In genomic region chr17:2354311-2354710, GRCh38 we compare ENCODE assay signal across 23 cellular contexts. TPM values are rescaled to one million over a fixed set of nuclear protein-coding genes. Genes with fewer than 3 reads are reported as not detected.
DNase-seq lines count a peak whose midpoint lies in the region; ATAC-seq, FAIRE-seq and TF ChIP-seq lines count a peak whose summit lies in the region.
"Had no signal": no experiment of that assay in that cellular context is flagged by ENCODE, and none has a peak within 500 bp of the region (broad histone marks: within the 10 kb centered on the region; RNA-seq: fewer than 3 reads in every experiment).

No MANE protein-coding gene starts in this region.

- no peaks in the 10 kb centered on the region for H3K27me3 ChIP-seq in HepG2 (ENCODE audit: control insufficient read depth in 1 of 2, insufficient read depth in 2 of 2, low read length in 2 of 2)
- H3K27me3 ChIP-seq in right lobe of liver: no peaks in the 10 kb centered on the region
- no peaks in the 10 kb centered on the region for H3K27me3 ChIP-seq in astrocyte (ENCODE audit: insufficient read depth, low read length)
- H3K27me3 ChIP-seq: BLaER1 treated with 17β-estradiol and CSF1 and Interleukin-3, amounts not matched to agents 10 nM and 100 nM had no signal

- no peaks in the 10 kb centered on the region for H4K20me1 ChIP-seq in HepG2 (ENCODE audit: insufficient read depth, low read length)
- peaks cover 51% of the 10 kb centered on the region for H4K20me1 ChIP-seq in astrocyte (ENCODE audit: insufficient read depth, low read length)

- POLR2A ChIA-PET in activated CD4-positive, alpha-beta T cell treated with anti-CD3 and anti-CD28 coated beads for 36 hours (lab: Charles Lee): interaction anchor here (0.9 kb wide), 1 partner anchor 28 kb away, joined by 5 read pairs; no protein-coding TSS in a partner anchor
- POLR2A ChIA-PET in HepG2 (lab: Yijun Ruan, JAX): no interaction called here

- peak overlapping the region; percentile 4 for H3K4me3 Mint-ChIP-seq in activated CD4-positive, alpha-beta T cell treated with anti-CD3 and anti-CD28 coated beads, Interleukin-2, amount 10 ng/mL, durations not matched to agents 24 days and 14 days
- H3K4me3 Mint-ChIP-seq in activated CD4-positive, alpha-beta T cell treated with anti-CD3 and anti-CD28 coated beads for 36 hours: no peak overlapping the region
- no peak overlapping the region for H3K4me3 Mint-ChIP-seq in astrocyte (ENCODE audit: unreplicated experiment)
- H3K4me3 Mint-ChIP-seq: HFFc6 had no signal

- H3K9ac ChIP-seq in HepG2 (ENCODE audit: insufficient read depth, low read depth, low read length): no peak overlapping the region
- H3K9ac ChIP-seq in astrocyte (ENCODE audit: low read length): no peak overlapping the region
- H3K9ac ChIP-seq: BLaER1 treated with 17β-estradiol and CSF1 and Interleukin-3, amounts not matched to agents 10 nM and 100 nM; KMS-11 had no signal

- peaks cover 12% of the 10 kb centered on the region for H3K4me1 Mint-ChIP-seq in activated CD4-positive, alpha-beta T cell treated with anti-CD3 and anti-CD28 coated beads, Interleukin-2, amount 10 ng/mL, durations not matched to agents 24 days and 14 days
- H3K4me1 Mint-ChIP-seq in activated CD4-positive, alpha-beta T cell treated with anti-CD3 and anti-CD28 coated beads for 36 hours: peaks cover 16% of the 10 kb centered on the region
- peaks cover 4% of the 10 kb centered on the region for H3K4me1 Mint-ChIP-seq in astrocyte (ENCODE audit: low read depth, unreplicated experiment)

- no peaks in the 10 kb centered on the region for H3K27me3 Mint-ChIP-seq in activated CD4-positive, alpha-beta T cell treated with anti-CD3 and anti-CD28 coated beads, Interleukin-2, amount 10 ng/mL, durations not matched to agents 24 days and 14 days
- H3K27me3 Mint-ChIP-seq in activated CD4-positive, alpha-beta T cell treated with anti-CD3 and anti-CD28 coated beads for 36 hours: no peaks in the 10 kb centered on the region
- H3K27me3 Mint-ChIP-seq in astrocyte (ENCODE audit: low read depth, unreplicated experiment): no peaks in the 10 kb centered on the region

- H3K4me3 ChIP-seq in HepG2 (replicated peaks in 1 of 3; ENCODE audit: insufficient read depth in 1 of 3, low read depth in 2 of 3, low read length in 3 of 3) (no peak overlapping the region), right lobe of liver (no peak overlapping the region), astrocyte (ENCODE audit: insufficient read depth, low read depth, low read length) (no peak overlapping the region)
- H3K4me3 ChIP-seq: BLaER1 treated with 17β-estradiol and CSF1 and Interleukin-3, amounts not matched to agents 10 nM and 100 nM had no signal

- CTCF ChIA-PET in activated CD4-positive, alpha-beta T cell treated with anti-CD3 and anti-CD28 coated beads for 36 hours (lab: Charles Lee): interaction anchor here (0.6 to 3.8 kb wide), 11 partner anchors 11 to 180 kb away, joined by 3 to 17 read pairs (median 5); no protein-coding TSS in a partner anchor
- CTCF ChIA-PET in HepG2 (lab: Yijun Ruan, JAX; ENCODE audit: low intra/inter-chr PET ratio, low total read pairs): no interaction called here

- no peak for DNase-seq in activated CD4-positive, alpha-beta T cell treated with anti-CD3 and anti-CD28 coated beads, Interleukin-2, amount 10 ng/mL, durations not matched to agents 24 days and 14 days
- DNase-seq in activated CD4-positive, alpha-beta T cell treated with anti-CD3 and anti-CD28 coated beads for 36 hours: no peak
- DNase-seq in HepG2 (ENCODE audit: low spot score) (no peak), right lobe of liver (no peak), astrocyte (ENCODE audit: low read depth) (no peak), globus pallidus (ENCODE audit: low spot score) (no peak), DMS53 (lab: John Stamatoyannopoulos, UW) (no peak)
- DNase-seq: Caco-2, DMS153, EL, HFFc6, NCI-H1048, NCI-H1436 treated with DMSO at 0.1 percent for 48 hours, NCI-H2029 treated with DMSO at 0.1 percent for 48 hours, NCI-H2171 treated with DMSO at 0.1 percent for 48 hours, NCI-H446 treated with DMSO at 0.1 percent for 48 hours, NCI-H748 treated with DMSO at 0.1 percent for 48 hours, PC-3 had no signal

- BruUV-seq in HepG2 (replicated peaks; lab: Mats Ljungman, UMichigan): no TSS peak

- H3K79me2 ChIP-seq in HepG2 (ENCODE audit: insufficient read depth, low read length) (no peaks in the 10 kb centered on the region), astrocyte (ENCODE audit: insufficient read depth, low read length) (peaks cover 3% of the 10 kb centered on the region)

- in situ Hi-C loops in HepG2 (cut with HindIII; ENCODE audit: extremely low pct_ligation_motif_present, low pct_unique_long_range_greater_than_20kb): no loop called here

- H3K36me3 ChIP-seq in HepG2 (replicated peaks in 1 of 2; ENCODE audit: control insufficient read depth in 1 of 2, insufficient read depth in 2 of 2, low read length in 2 of 2) (no peaks in the 10 kb centered on the region; a peak in 2 of 5 replicates), right lobe of liver (no peaks in the 10 kb centered on the region), astrocyte (ENCODE audit: insufficient read depth, low read length) (no peaks in the 10 kb centered on the region)

- H2AFZ ChIP-seq in HepG2 (ENCODE audit: low read length): no peak overlapping the region
- no peak overlapping the region for H2AFZ ChIP-seq in astrocyte (ENCODE audit: low read depth, low read length)

- H3K4me1 ChIP-seq in HepG2 (ENCODE audit: insufficient read depth, low read length): no peaks in the 10 kb centered on the region
- H3K4me1 ChIP-seq in right lobe of liver: peaks cover 0 to 2% (median 0%) of the 10 kb centered on the region in 4 donors
- peaks cover 10% of the 10 kb centered on the region for H3K4me1 ChIP-seq in astrocyte (ENCODE audit: insufficient read depth, low read length)

- no peak overlapping the region for H3K27ac Mint-ChIP-seq in activated CD4-positive, alpha-beta T cell treated with anti-CD3 and anti-CD28 coated beads, Interleukin-2, amount 10 ng/mL, durations not matched to agents 24 days and 14 days
- H3K27ac Mint-ChIP-seq in activated CD4-positive, alpha-beta T cell treated with anti-CD3 and anti-CD28 coated beads for 36 hours: no peak overlapping the region
- H3K27ac Mint-ChIP-seq in astrocyte (ENCODE audit: unreplicated experiment): peak overlapping the region; percentile 44
- H3K27ac Mint-ChIP-seq: HFFc6 had no signal

- H3K36me3 Mint-ChIP-seq in activated CD4-positive, alpha-beta T cell treated with anti-CD3 and anti-CD28 coated beads, Interleukin-2, amount 10 ng/mL, durations not matched to agents 24 days and 14 days (ENCODE audit: low read depth): peaks cover 2% of the 10 kb centered on the region
- H3K36me3 Mint-ChIP-seq in activated CD4-positive, alpha-beta T cell treated with anti-CD3 and anti-CD28 coated beads for 36 hours (ENCODE audit: low read depth): peaks cover 2% of the 10 kb centered on the region
- H3K36me3 Mint-ChIP-seq in astrocyte (ENCODE audit: low read depth, unreplicated experiment): peaks cover 8% of the 10 kb centered on the region

- intact Hi-C loops in activated CD4-positive, alpha-beta T cell treated with anti-CD3 and anti-CD28 coated beads, Interleukin-2, amount 10 ng/mL, durations not matched to agents 24 days and 14 days (cut with micrococcal nuclease): no loop called here
- intact Hi-C loops in activated CD4-positive, alpha-beta T cell treated with anti-CD3 and anti-CD28 coated beads for 36 hours (cut with DNase I, micrococcal nuclease): loop anchor here in 1 of 2 experiments (5.0 kb wide), 1 partner anchor 302 kb away; no protein-coding TSS in a partner anchor
- intact Hi-C loops in HepG2 (cut with micrococcal nuclease; ENCODE audit: unreplicated experiment): no loop called here
- intact Hi-C loops in right lobe of liver (cut with DNase I): no loop called here

- H3K9me3 Mint-ChIP-seq in activated CD4-positive, alpha-beta T cell treated with anti-CD3 and anti-CD28 coated beads, Interleukin-2, amount 10 ng/mL, durations not matched to agents 24 days and 14 days: no peaks in the 10 kb centered on the region
- no peaks in the 10 kb centered on the region for H3K9me3 Mint-ChIP-seq in activated CD4-positive, alpha-beta T cell treated with anti-CD3 and anti-CD28 coated beads for 36 hours (ENCODE audit: low read depth)
- peaks cover 2% of the 10 kb centered on the region for H3K9me3 Mint-ChIP-seq in astrocyte (ENCODE audit: unreplicated experiment)
- H3K9me3 Mint-ChIP-seq: HFFc6 had no signal

- FAIRE-seq in HepG2 (lab: Jason Lieb, UNC) (no peak), astrocyte (lab: Jason Lieb, UNC) (no peak)
- FAIRE-seq: A204.1, H1 had no signal

- TF ChIP-seq POLR2A in HepG2 (IDR thresholded peaks at IDR 0.05; ENCODE audit: insufficient read depth in 1 of 2, low read depth in 2 of 2, low read length in 2 of 2) (no peak), right lobe of liver (IDR thresholded peaks at IDR 0.05) (no peak)

- TF ChIP-seq EP300 in HepG2 (IDR thresholded peaks at IDR 0.05; ENCODE audit: low read depth in 2 of 2, low read length in 2 of 2): no peak
- TF ChIP-seq EP300 in HepG2 (CRISPR knock-in tag; IDR thresholded peaks at IDR 0.05; ENCODE audit: borderline replicate concordance): no peak

- TF ChIP-seq CTCF in HepG2 (CRISPR knock-in tag; IDR thresholded peaks at IDR 0.05) (no peak), right lobe of liver (IDR thresholded peaks at IDR 0.05) (no peak), astrocyte (IDR thresholded peaks at IDR 0.05; ENCODE audit: insufficient read depth, low read depth, low read length) (no peak)

- no peak for ATAC-seq in activated CD4-positive, alpha-beta T cell treated with anti-CD3 and anti-CD28 coated beads for 36 hours
- ATAC-seq in HepG2 (no peak), right lobe of liver (no peak), HG03045 (IDR thresholded peaks at IDR 0.05; ENCODE audit: unreplicated experiment) (no peak)
- ATAC-seq: PC-3 had no signal

- H3K27ac ChIP-seq in HepG2 (ENCODE audit: extremely low read length, insufficient read depth, low read length) (no peak overlapping the region), right lobe of liver (no peak overlapping the region), astrocyte (ENCODE audit: low read depth, low read length) (no peak overlapping the region)
- H3K27ac ChIP-seq: BLaER1 treated with 17β-estradiol and CSF1 and Interleukin-3, amounts not matched to agents 10 nM and 100 nM; KMS-11 had no signal

- 90% methylated on average over 8 of the region's 8 CpGs for WGBS in HepG2 (ENCODE audit: low lambda C conversion rate)
- WGBS in right lobe of liver (ENCODE audit: insufficient coverage, low coverage, low lambda C conversion rate, missing lambda C conversion rate): 75% methylated on average over 8 of the region's 8 CpGs

- H3K4me2 ChIP-seq in HepG2 (ENCODE audit: low read depth, low read length) (no peak overlapping the region), astrocyte (ENCODE audit: low read length) (no peak overlapping the region)
- H3K4me2 ChIP-seq: BLaER1 treated with 17β-estradiol and CSF1 and Interleukin-3, amounts not matched to agents 10 nM and 100 nM; KMS-11 had no signal

- no peak for TF ChIP-seq RAD21 in HepG2 (CRISPR knock-in tag; IDR thresholded peaks at IDR 0.05)

- H3K9me3 ChIP-seq in HepG2 (ENCODE audit: low read length): no peaks in the 10 kb centered on the region
- no peaks in the 10 kb centered on the region for H3K9me3 ChIP-seq in right lobe of liver
- no peaks in the 10 kb centered on the region for H3K9me3 ChIP-seq in astrocyte (ENCODE audit: insufficient read depth, low read depth, low read length)
- H3K9me3 ChIP-seq: BLaER1 treated with 17β-estradiol and CSF1 and Interleukin-3, amounts not matched to agents 10 nM and 100 nM; Caco-2 had no signal

RNA-seq across cellular contexts. Expression of gene SGSM2, which starts 17.0 kb away (rescaled TPM):
- 44.4 and 49.7 TPM in 2 replicates for total RNA-seq in activated CD4-positive, alpha-beta T cell treated with anti-CD3 and anti-CD28 coated beads, Interleukin-2, amount 10 ng/mL, durations not matched to agents 24 days and 14 days
- total RNA-seq in activated CD4-positive, alpha-beta T cell treated with anti-CD3 and anti-CD28 coated beads for 36 hours: 10 to 100 TPM; 21.4 to 28.0 TPM
- total RNA-seq in HepG2 (2016; rRNA removed; fragmentation: Illumina TruSeq; extraction: Trizol) (11.3 and 30.4 TPM in 2 replicates), right lobe of liver (10 to 100 TPM in 4 of 6 experiments, 1 to 10 TPM in 2; 6.0 to 17.2 (median 13.2) TPM), astrocyte (51.8 and 62.1 TPM in 2 replicates)
- 7.6 and 9.3 TPM in 2 replicates for total RNA-seq in HepG2 (2016; cell fraction: cytosol; rRNA removed; fragmentation: Illumina TruSeq; extraction: Trizol; ENCODE audit: low read depth)
- 9.9 and 30.6 TPM in 2 replicates for total RNA-seq in HepG2 (2016; cell fraction: insoluble cytoplasmic fraction; rRNA removed; fragmentation: Illumina TruSeq; extraction: Trizol)
- total RNA-seq in HepG2 (2016; cell fraction: membrane; rRNA removed; fragmentation: Illumina TruSeq; extraction: Trizol): 11.2 and 13.2 TPM in 2 replicates
- total RNA-seq in HepG2 (2016; cell fraction: nucleus; rRNA removed; fragmentation: Illumina TruSeq; extraction: Trizol): 35.7 and 46.1 TPM in 2 replicates
- polyA plus RNA-seq in HepG2 (2011; rRNA removed): 51.3 and 65.4 TPM in 2 replicates
- polyA plus RNA-seq in HepG2 (2011; cell fraction: cytosol; rRNA removed): 21.2 and 36.3 TPM in 2 replicates
- 464 and 562 TPM in 2 replicates for polyA plus RNA-seq in HepG2 (2011; cell fraction: nucleus; rRNA removed)
- 23.3 and 40.7 TPM in 2 replicates for polyA plus RNA-seq in HepG2 (2012)
- 3.8 and 4.0 TPM in 2 replicates for polyA plus RNA-seq in HepG2 (2016; cell fraction: cytosol; fragmentation: Illumina TruSeq; extraction: Trizol; ENCODE audit: low read depth)
- 14.4 and 16.9 TPM in 2 replicates for polyA plus RNA-seq in HepG2 (2016; cell fraction: insoluble cytoplasmic fraction; fragmentation: Illumina TruSeq; extraction: Trizol; ENCODE audit: low read depth)
- 7.9 and 8.8 TPM in 2 replicates for polyA plus RNA-seq in HepG2 (2016; cell fraction: membrane; fragmentation: Illumina TruSeq; extraction: Trizol; ENCODE audit: low read depth)
- 128 and 136 TPM in 2 replicates for polyA plus RNA-seq in HepG2 (2016; cell fraction: nucleus; fragmentation: Illumina TruSeq; extraction: Trizol; ENCODE audit: insufficient read depth, low read depth)
- 30.6 and 64.0 TPM in 2 replicates for polyA minus RNA-seq in HepG2 (2011; rRNA and poly(A)+ RNA removed; ENCODE audit: low replicate concordance)
- polyA minus RNA-seq in HepG2 (2011; cell fraction: cytosol; rRNA and poly(A)+ RNA removed): 15.6 and 19.8 TPM in 2 replicates
- polyA minus RNA-seq in HepG2 (2011; cell fraction: nucleus; rRNA and poly(A)+ RNA removed): 41.3 and 46.7 TPM in 2 replicates

RNA-seq across cellular contexts. Expression of gene TSR1, which starts 18.1 kb away (rescaled TPM):
- 97.9 and 99.3 TPM in 2 replicates for total RNA-seq in activated CD4-positive, alpha-beta T cell treated with anti-CD3 and anti-CD28 coated beads, Interleukin-2, amount 10 ng/mL, durations not matched to agents 24 days and 14 days
- total RNA-seq in activated CD4-positive, alpha-beta T cell treated with anti-CD3 and anti-CD28 coated beads for 36 hours: 10 to 100 TPM; 59.3 to 77.0 TPM
- total RNA-seq in HepG2 (2016; rRNA removed; fragmentation: Illumina TruSeq; extraction: Trizol) (65.8 and 75.8 TPM in 2 replicates), right lobe of liver (10 to 100 TPM in 5 of 6 experiments, 1 to 10 TPM in 1; 9.7 to 26.2 (median 13.1) TPM), astrocyte (36.4 and 37.6 TPM in 2 replicates)
- total RNA-seq in HepG2 (2016; cell fraction: cytosol; rRNA removed; fragmentation: Illumina TruSeq; extraction: Trizol; ENCODE audit: low read depth): 6.6 and 6.8 TPM in 2 replicates
- total RNA-seq in HepG2 (2016; cell fraction: insoluble cytoplasmic fraction; rRNA removed; fragmentation: Illumina TruSeq; extraction: Trizol): 68.7 and 76.2 TPM in 2 replicates
- total RNA-seq in HepG2 (2016; cell fraction: membrane; rRNA removed; fragmentation: Illumina TruSeq; extraction: Trizol): 16.3 and 19.0 TPM in 2 replicates
- 55.3 and 57.6 TPM in 2 replicates for total RNA-seq in HepG2 (2016; cell fraction: nucleus; rRNA removed; fragmentation: Illumina TruSeq; extraction: Trizol)
- 7.1 and 7.2 TPM in 2 replicates for polyA plus RNA-seq in HepG2 (2011; rRNA removed)
- polyA plus RNA-seq in HepG2 (2011; cell fraction: cytosol; rRNA removed): 4.8 and 5.9 TPM in 2 replicates
- polyA plus RNA-seq in HepG2 (2011; cell fraction: nucleus; rRNA removed): 17.4 and 22.0 TPM in 2 replicates
- 22.0 and 25.7 TPM in 2 replicates for polyA plus RNA-seq in HepG2 (2012)
- polyA plus RNA-seq in HepG2 (2016; cell fraction: cytosol; fragmentation: Illumina TruSeq; extraction: Trizol; ENCODE audit: low read depth): 3.5 and 3.7 TPM in 2 replicates
- 56.2 and 57.1 TPM in 2 replicates for polyA plus RNA-seq in HepG2 (2016; cell fraction: insoluble cytoplasmic fraction; fragmentation: Illumina TruSeq; extraction: Trizol; ENCODE audit: low read depth)
- polyA plus RNA-seq in HepG2 (2016; cell fraction: membrane; fragmentation: Illumina TruSeq; extraction: Trizol; ENCODE audit: low read depth): 8.9 and 9.7 TPM in 2 replicates
- 56.6 and 58.6 TPM in 2 replicates for polyA plus RNA-seq in HepG2 (2016; cell fraction: nucleus; fragmentation: Illumina TruSeq; extraction: Trizol; ENCODE audit: insufficient read depth, low read depth)
- polyA minus RNA-seq in HepG2 (2011; rRNA and poly(A)+ RNA removed; ENCODE audit: low replicate concordance): 18.4 and 38.7 TPM in 2 replicates
- 21.0 and 22.0 TPM in 2 replicates for polyA minus RNA-seq in HepG2 (2011; cell fraction: cytosol; rRNA and poly(A)+ RNA removed)
- polyA minus RNA-seq in HepG2 (2011; cell fraction: nucleus; rRNA and poly(A)+ RNA removed): 43.1 and 48.6 TPM in 2 replicates

RNA-seq across cellular contexts. Expression of gene MNT, which starts 46.5 kb away (rescaled TPM):
- 29.1 and 32.8 TPM in 2 replicates for total RNA-seq in activated CD4-positive, alpha-beta T cell treated with anti-CD3 and anti-CD28 coated beads, Interleukin-2, amount 10 ng/mL, durations not matched to agents 24 days and 14 days
- total RNA-seq in activated CD4-positive, alpha-beta T cell treated with anti-CD3 and anti-CD28 coated beads for 36 hours: 10 to 100 TPM; 16.0 to 19.3 TPM
- total RNA-seq in HepG2 (2016; rRNA removed; fragmentation: Illumina TruSeq; extraction: Trizol): 2.3 and 3.5 TPM in 2 replicates
- 0.79 and 1.5 TPM in 2 replicates for total RNA-seq in HepG2 (2016; cell fraction: cytosol; rRNA removed; fragmentation: Illumina TruSeq; extraction: Trizol; ENCODE audit: low read depth)
- 2.0 and 2.9 TPM in 2 replicates for total RNA-seq in HepG2 (2016; cell fraction: insoluble cytoplasmic fraction; rRNA removed; fragmentation: Illumina TruSeq; extraction: Trizol)
- 2.3 and 2.4 TPM in 2 replicates for total RNA-seq in HepG2 (2016; cell fraction: membrane; rRNA removed; fragmentation: Illumina TruSeq; extraction: Trizol)
- 3.0 and 3.9 TPM in 2 replicates for total RNA-seq in HepG2 (2016; cell fraction: nucleus; rRNA removed; fragmentation: Illumina TruSeq; extraction: Trizol)
- polyA plus RNA-seq in HepG2 (2011; rRNA removed): 1.8 and 2.1 TPM in 2 replicates
- 0.86 and 0.92 TPM in 2 replicates for polyA plus RNA-seq in HepG2 (2011; cell fraction: cytosol; rRNA removed)
- 13.6 and 19.3 TPM in 2 replicates for polyA plus RNA-seq in HepG2 (2011; cell fraction: nucleus; rRNA removed)
- 6.6 and 7.5 TPM in 2 replicates for polyA plus RNA-seq in HepG2 (2012)
- polyA plus RNA-seq in HepG2 (2016; cell fraction: cytosol; fragmentation: Illumina TruSeq; extraction: Trizol; ENCODE audit: low read depth): 0.35 and 0.63 TPM in 2 replicates
- polyA plus RNA-seq in HepG2 (2016; cell fraction: insoluble cytoplasmic fraction; fragmentation: Illumina TruSeq; extraction: Trizol; ENCODE audit: low read depth): 3.1 and 5.6 TPM in 2 replicates
- polyA plus RNA-seq in HepG2 (2016; cell fraction: membrane; fragmentation: Illumina TruSeq; extraction: Trizol; ENCODE audit: low read depth): 1.4 and 1.6 TPM in 2 replicates
- polyA plus RNA-seq in HepG2 (2016; cell fraction: nucleus; fragmentation: Illumina TruSeq; extraction: Trizol; ENCODE audit: insufficient read depth, low read depth): 14.3 and 17.8 TPM in 2 replicates
- 4.3 and 8.2 TPM in 2 replicates for polyA minus RNA-seq in HepG2 (2011; rRNA and poly(A)+ RNA removed; ENCODE audit: low replicate concordance)
- 3.1 and 3.8 TPM in 2 replicates for polyA minus RNA-seq in HepG2 (2011; cell fraction: cytosol; rRNA and poly(A)+ RNA removed)
- polyA minus RNA-seq in HepG2 (2011; cell fraction: nucleus; rRNA and poly(A)+ RNA removed): 8.1 and 8.8 TPM in 2 replicates
- 10 to 100 TPM in 2 of 6 experiments, 1 to 10 TPM in 4; 3.3 to 12.6 (median 7.0) TPM for total RNA-seq in right lobe of liver
- total RNA-seq in astrocyte: 22.5 and 29.1 TPM in 2 replicates

RNA-seq across cellular contexts. Expression of gene SRR, which starts 50.6 kb away (rescaled TPM):
- 13.8 and 15.6 TPM in 2 replicates for total RNA-seq in activated CD4-positive, alpha-beta T cell treated with anti-CD3 and anti-CD28 coated beads, Interleukin-2, amount 10 ng/mL, durations not matched to agents 24 days and 14 days
- total RNA-seq in activated CD4-positive, alpha-beta T cell treated with anti-CD3 and anti-CD28 coated beads for 36 hours: 10 to 100 TPM; 15.4 to 18.3 TPM
- total RNA-seq in HepG2 (2016; rRNA removed; fragmentation: Illumina TruSeq; extraction: Trizol) (3.6 and 8.5 TPM in 2 replicates), right lobe of liver (10 to 100 TPM in 1 of 6 experiments, 1 to 10 TPM in 5; 2.7 to 10.9 (median 5.9) TPM), astrocyte (15.4 and 17.9 TPM in 2 replicates)
- total RNA-seq in HepG2 (2016; cell fraction: cytosol; rRNA removed; fragmentation: Illumina TruSeq; extraction: Trizol; ENCODE audit: low read depth): 1.7 and 4.0 TPM in 2 replicates
- 5.4 and 6.1 TPM in 2 replicates for total RNA-seq in HepG2 (2016; cell fraction: insoluble cytoplasmic fraction; rRNA removed; fragmentation: Illumina TruSeq; extraction: Trizol)
- 1.9 and 2.4 TPM in 2 replicates for total RNA-seq in HepG2 (2016; cell fraction: membrane; rRNA removed; fragmentation: Illumina TruSeq; extraction: Trizol)
- 2.2 and 2.6 TPM in 2 replicates for total RNA-seq in HepG2 (2016; cell fraction: nucleus; rRNA removed; fragmentation: Illumina TruSeq; extraction: Trizol)
- polyA plus RNA-seq in HepG2 (2011; rRNA removed): 6.3 and 7.8 TPM in 2 replicates
- 4.6 and 6.7 TPM in 2 replicates for polyA plus RNA-seq in HepG2 (2011; cell fraction: cytosol; rRNA removed)
- polyA plus RNA-seq in HepG2 (2011; cell fraction: nucleus; rRNA removed): 0.76 and 1.3 TPM in 2 replicates
- 6.7 and 10.7 TPM in 2 replicates for polyA plus RNA-seq in HepG2 (2012)
- polyA plus RNA-seq in HepG2 (2016; cell fraction: cytosol; fragmentation: Illumina TruSeq; extraction: Trizol; ENCODE audit: low read depth): 1.5 and 2.2 TPM in 2 replicates
- 5.5 and 6.6 TPM in 2 replicates for polyA plus RNA-seq in HepG2 (2016; cell fraction: insoluble cytoplasmic fraction; fragmentation: Illumina TruSeq; extraction: Trizol; ENCODE audit: low read depth)
- 1.6 and 2.8 TPM in 2 replicates for polyA plus RNA-seq in HepG2 (2016; cell fraction: membrane; fragmentation: Illumina TruSeq; extraction: Trizol; ENCODE audit: low read depth)
- polyA plus RNA-seq in HepG2 (2016; cell fraction: nucleus; fragmentation: Illumina TruSeq; extraction: Trizol; ENCODE audit: insufficient read depth, low read depth): 2.5 and 4.3 TPM in 2 replicates
- polyA minus RNA-seq in HepG2 (2011; rRNA and poly(A)+ RNA removed; ENCODE audit: low replicate concordance): 3.6 and 8.4 TPM in 2 replicates
- polyA minus RNA-seq in HepG2 (2011; cell fraction: cytosol; rRNA and poly(A)+ RNA removed): 4.0 and 4.8 TPM in 2 replicates
- polyA minus RNA-seq in HepG2 (2011; cell fraction: nucleus; rRNA and poly(A)+ RNA removed): 2.6 and 2.7 TPM in 2 replicates

RNA-seq across cellular contexts. Expression of gene SMG6, which starts 50.7 kb away (rescaled TPM):
- 31.6 and 36.2 TPM in 2 replicates for total RNA-seq in activated CD4-positive, alpha-beta T cell treated with anti-CD3 and anti-CD28 coated beads, Interleukin-2, amount 10 ng/mL, durations not matched to agents 24 days and 14 days
- total RNA-seq in activated CD4-positive, alpha-beta T cell treated with anti-CD3 and anti-CD28 coated beads for 36 hours: 10 to 100 TPM; 28.5 to 31.4 TPM
- total RNA-seq in HepG2 (2016; rRNA removed; fragmentation: Illumina TruSeq; extraction: Trizol): 14.6 and 15.4 TPM in 2 replicates
- total RNA-seq in HepG2 (2016; cell fraction: cytosol; rRNA removed; fragmentation: Illumina TruSeq; extraction: Trizol; ENCODE audit: low read depth): 2.2 and 3.5 TPM in 2 replicates
- total RNA-seq in HepG2 (2016; cell fraction: insoluble cytoplasmic fraction; rRNA removed; fragmentation: Illumina TruSeq; extraction: Trizol): 11.0 and 14.8 TPM in 2 replicates
- total RNA-seq in HepG2 (2016; cell fraction: membrane; rRNA removed; fragmentation: Illumina TruSeq; extraction: Trizol): 6.6 and 7.0 TPM in 2 replicates
- total RNA-seq in HepG2 (2016; cell fraction: nucleus; rRNA removed; fragmentation: Illumina TruSeq; extraction: Trizol): 13.5 and 16.7 TPM in 2 replicates
- polyA plus RNA-seq in HepG2 (2011; rRNA removed): 4.6 and 5.8 TPM in 2 replicates
- polyA plus RNA-seq in HepG2 (2011; cell fraction: cytosol; rRNA removed): 4.1 and 4.8 TPM in 2 replicates
- 16.8 and 17.7 TPM in 2 replicates for polyA plus RNA-seq in HepG2 (2011; cell fraction: nucleus; rRNA removed)
- 9.1 and 10.3 TPM in 2 replicates for polyA plus RNA-seq in HepG2 (2012)
- 2.3 and 2.7 TPM in 2 replicates for polyA plus RNA-seq in HepG2 (2016; cell fraction: cytosol; fragmentation: Illumina TruSeq; extraction: Trizol; ENCODE audit: low read depth)
- 14.7 and 21.4 TPM in 2 replicates for polyA plus RNA-seq in HepG2 (2016; cell fraction: insoluble cytoplasmic fraction; fragmentation: Illumina TruSeq; extraction: Trizol; ENCODE audit: low read depth)
- polyA plus RNA-seq in HepG2 (2016; cell fraction: membrane; fragmentation: Illumina TruSeq; extraction: Trizol; ENCODE audit: low read depth): 6.2 and 6.9 TPM in 2 replicates
- polyA plus RNA-seq in HepG2 (2016; cell fraction: nucleus; fragmentation: Illumina TruSeq; extraction: Trizol; ENCODE audit: insufficient read depth, low read depth): 18.3 and 27.9 TPM in 2 replicates
- 14.2 and 22.5 TPM in 2 replicates for polyA minus RNA-seq in HepG2 (2011; rRNA and poly(A)+ RNA removed; ENCODE audit: low replicate concordance)
- polyA minus RNA-seq in HepG2 (2011; cell fraction: cytosol; rRNA and poly(A)+ RNA removed): 4.9 and 7.2 TPM in 2 replicates
- 12.0 and 15.0 TPM in 2 replicates for polyA minus RNA-seq in HepG2 (2011; cell fraction: nucleus; rRNA and poly(A)+ RNA removed)
- 10 to 100 TPM in 1 of 6 experiments, 1 to 10 TPM in 5; 7.4 to 10.4 (median 8.9) TPM for total RNA-seq in right lobe of liver
- total RNA-seq in astrocyte: 39.7 and 47.7 TPM in 2 replicates
